ENCODE assay signal across 8 cellular contexts in the genomic region with DNA sequence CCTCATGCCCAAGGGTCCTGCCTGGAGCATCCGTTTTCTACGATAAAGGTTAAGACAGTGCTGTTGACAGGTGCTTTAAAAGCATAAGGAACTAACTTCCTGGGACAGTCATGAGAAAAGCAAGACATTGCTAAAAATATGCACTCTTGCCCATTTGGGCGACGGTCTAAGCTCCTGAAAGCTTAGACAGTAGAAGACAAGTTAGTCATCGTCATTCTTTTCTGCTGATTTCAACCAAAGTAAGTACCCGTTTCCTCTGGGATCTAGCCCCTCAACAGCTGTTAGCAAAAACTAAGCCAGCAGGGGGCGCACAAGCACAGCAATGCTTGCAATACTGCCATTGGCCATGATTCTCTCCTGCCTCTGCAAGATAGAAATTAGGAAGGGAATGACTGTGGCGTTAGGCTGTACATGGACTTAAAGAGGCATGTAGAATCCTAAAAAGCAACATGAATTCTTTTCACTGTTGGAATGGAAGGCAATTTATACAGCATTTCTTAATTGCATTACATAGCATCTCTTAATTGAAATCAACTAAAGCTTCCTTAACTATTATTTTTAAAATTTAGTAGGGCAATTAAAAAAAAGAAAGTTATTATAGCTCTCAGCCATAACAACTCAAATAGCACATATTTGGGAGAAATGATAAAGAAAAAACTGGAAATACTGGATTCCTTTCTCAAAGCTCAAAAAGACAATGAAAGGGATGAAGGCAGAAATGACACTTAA.
A peak's percentile ranks its signal among the peaks of the same experiment; 100 is the strongest.
DNase-seq lines count a peak whose midpoint lies in the region; ATAC-seq and TF ChIP-seq lines count a peak whose summit lies in the region.

No MANE protein-coding gene starts in this region.

- ATAC-seq in GM18858 (IDR thresholded peaks at IDR 0.05; ENCODE audit: unreplicated experiment) (peak; percentile 73), HG03378 (IDR thresholded peaks at IDR 0.05; ENCODE audit: unreplicated experiment) (peak; percentile 89)

- DNase-seq in AG04449 (ENCODE audit: low read depth, low spot score) (peak; percentile 40), NCI-H446 (lab: John Stamatoyannopoulos, UW) (peak; percentile 83 to 94), kidney glomerular epithelial cell (lab: John Stamatoyannopoulos, UW) (peak; percentile 65)
- DNase-seq in activated CD4-positive, CD25-positive, alpha-beta regulatory T cell (lab: John Stamatoyannopoulos, UW) = peak; percentile 62 to 92 (median 70)
- DNase-seq in central memory CD4-positive, alpha-beta T cell = peak; percentile 61
- DNase-seq in stimulated activated CD4-positive, alpha-beta T cell treated with anti-CD3 and anti-CD28 coated beads, Interleukin-2, amount 100 ng/mL, for 24 hours = peak; percentile 94 to 96

- POLR2A ChIA-PET in AG04449 (lab: Yijun Ruan, JAX) = no interaction called here

- CTCF ChIA-PET in AG04449 (lab: Yijun Ruan, JAX) = interaction anchor here (0.7 to 4.3 kb wide), 16 partner anchors 9 to 715 kb away, joined by 3 to 70 read pairs (median 4); no protein-coding TSS in a partner anchor

- TF ChIP-seq CTCF in AG04449 (IDR thresholded peaks at IDR 0.05; ENCODE audit: insufficient read depth, low read length, missing control alignments) = peak; percentile 77

- H3K4me3 ChIP-seq in AG04449 (ENCODE audit: low read depth, low read length) = no peak overlapping the region

Comparison
In these comparisons a context has a peak if more than half of its experiments do, and no peak if none do; other contexts are left out.
1. DNase-seq: peak in every context shown above with its lines; median percentile 95 in stimulated activated CD4-positive, alpha-beta T cell treated with anti-CD3 and anti-CD28 coated beads, Interleukin-2, amount 100 ng/mL, for 24 hours; 88 in NCI-H446; 70 in activated CD4-positive, CD25-positive, alpha-beta regulatory T cell; 65 in kidney glomerular epithelial cell; 61 in central memory CD4-positive, alpha-beta T cell; 40 in AG04449.